ENCODE assay signal across 2 cellular contexts in genomic region chr11:8785457-8785856, GRCh38.
TF ChIP-seq lines count a peak whose summit lies in the region.

No MANE protein-coding gene starts in this region.

TF ChIP-seq in SK-N-SH, 30 proteins besides CTCF, POLR2A, EP300 and RAD21 (continued from another document):
- TF ChIP-seq IRF3 (IDR thresholded peaks at IDR 0.05; ENCODE audit: low read depth, low read length) (no peak), MXI1 (IDR thresholded peaks at IDR 0.05; ENCODE audit: low read depth, low read length) (peak; percentile 44; the same call in 1 of the 2 replicates), NRF1 (IDR thresholded peaks at IDR 0.05; ENCODE audit: low read depth, low read length) (no peak), RCOR1 (IDR thresholded peaks at IDR 0.05; ENCODE audit: low read length) (no peak), RFX5 (IDR thresholded peaks at IDR 0.05; ENCODE audit: low read length) (no peak), GATA2 (CRISPR knock-in tag; IDR thresholded peaks at IDR 0.05) (peak; percentile 47; the same call in 1 of the 2 replicates), TAF1 (IDR thresholded peaks at IDR 0.05; ENCODE audit: borderline replicate concordance, low read depth, low read length) (no peak), FOXJ3 (CRISPR knock-in tag; IDR thresholded peaks at IDR 0.05) (no peak), RXRA (IDR thresholded peaks at IDR 0.05; ENCODE audit: borderline replicate concordance, low read depth) (no peak), FOSL2 (IDR thresholded peaks at IDR 0.05; ENCODE audit: borderline replicate concordance, low read depth) (no peak)

TF ChIP-seq in SK-N-SH treated with all-trans-retinoic acid at 6 μM for 48 hours, 23 proteins besides CTCF, POLR2A, EP300 and RAD21 (continued from another document):
- TF ChIP-seq TSHZ2 (CRISPR knock-in tag; IDR thresholded peaks at IDR 0.05) (no peak), ESRRG (CRISPR knock-in tag; IDR thresholded peaks at IDR 0.05) (no peak), ZNF565 (CRISPR knock-in tag; conservative IDR thresholded peaks at IDR 0.05; ENCODE audit: low read depth) (no peak), BACH2 (CRISPR knock-in tag; IDR thresholded peaks at IDR 0.05; ENCODE audit: borderline replicate concordance) (no peak), ZNF70 (CRISPR knock-in tag; IDR thresholded peaks at IDR 0.05) (no peak), GLIS3 (CRISPR knock-in tag; IDR thresholded peaks at IDR 0.05) (no peak), ZFP3 (CRISPR knock-in tag; IDR thresholded peaks at IDR 0.05) (no peak), SNAI2 (CRISPR knock-in tag; IDR thresholded peaks at IDR 0.05) (no peak), RARB (CRISPR knock-in tag; IDR thresholded peaks at IDR 0.05) (no peak), PPARA (CRISPR knock-in tag; IDR thresholded peaks at IDR 0.05; ENCODE audit: borderline replicate concordance) (no peak), CREB5 (CRISPR knock-in tag; IDR thresholded peaks at IDR 0.05; ENCODE audit: low read depth) (no peak), ZFP30 (CRISPR knock-in tag; IDR thresholded peaks at IDR 0.05) (no peak)
- TF ChIP-seq, protein P1, sequence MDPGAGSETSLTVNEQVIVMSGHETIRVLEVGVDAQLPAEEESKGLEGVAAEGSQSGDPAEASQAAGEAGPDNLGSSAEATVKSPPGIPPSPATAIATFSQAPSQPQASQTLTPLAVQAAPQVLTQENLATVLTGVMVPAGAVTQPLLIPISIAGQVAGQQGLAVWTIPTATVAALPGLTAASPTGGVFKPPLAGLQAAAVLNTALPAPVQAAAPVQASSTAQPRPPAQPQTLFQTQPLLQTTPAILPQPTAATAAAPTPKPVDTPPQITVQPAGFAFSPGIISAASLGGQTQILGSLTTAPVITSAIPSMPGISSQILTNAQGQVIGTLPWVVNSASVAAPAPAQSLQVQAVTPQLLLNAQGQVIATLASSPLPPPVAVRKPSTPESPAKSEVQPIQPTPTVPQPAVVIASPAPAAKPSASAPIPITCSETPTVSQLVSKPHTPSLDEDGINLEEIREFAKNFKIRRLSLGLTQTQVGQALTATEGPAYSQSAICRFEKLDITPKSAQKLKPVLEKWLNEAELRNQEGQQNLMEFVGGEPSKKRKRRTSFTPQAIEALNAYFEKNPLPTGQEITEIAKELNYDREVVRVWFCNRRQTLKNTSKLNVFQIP (CRISPR knock-in tag; IDR thresholded peaks at IDR 0.05; ENCODE audit: borderline replicate concordance, low read depth), result no peak
- TF ChIP-seq, protein P2, sequence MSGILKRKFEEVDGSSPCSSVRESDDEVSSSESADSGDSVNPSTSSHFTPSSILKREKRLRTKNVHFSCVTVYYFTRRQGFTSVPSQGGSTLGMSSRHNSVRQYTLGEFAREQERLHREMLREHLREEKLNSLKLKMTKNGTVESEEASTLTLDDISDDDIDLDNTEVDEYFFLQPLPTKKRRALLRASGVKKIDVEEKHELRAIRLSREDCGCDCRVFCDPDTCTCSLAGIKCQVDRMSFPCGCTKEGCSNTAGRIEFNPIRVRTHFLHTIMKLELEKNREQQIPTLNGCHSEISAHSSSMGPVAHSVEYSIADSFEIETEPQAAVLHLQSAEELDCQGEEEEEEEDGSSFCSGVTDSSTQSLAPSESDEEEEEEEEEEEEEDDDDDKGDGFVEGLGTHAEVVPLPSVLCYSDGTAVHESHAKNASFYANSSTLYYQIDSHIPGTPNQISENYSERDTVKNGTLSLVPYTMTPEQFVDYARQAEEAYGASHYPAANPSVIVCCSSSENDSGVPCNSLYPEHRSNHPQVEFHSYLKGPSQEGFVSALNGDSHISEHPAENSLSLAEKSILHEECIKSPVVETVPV (CRISPR knock-in tag; IDR thresholded peaks at IDR 0.05), result no peak
